12 cellular contexts compared by ENCODE assay signal in genomic region chr18:9806905-9807304, GRCh38.
"Had no signal": no experiment of that assay in that cellular context is flagged by ENCODE, and none has a peak within 500 bp of the region (broad histone marks: within the 10 kb centered on the region; RNA-seq: fewer than 3 reads in every experiment).

No MANE protein-coding gene starts in this region.

- H3K36me3 ChIP-seq: breast epithelium, ovary, tibial nerve had no signal

- H3K27me3 ChIP-seq: breast epithelium, ovary, tibial nerve had no signal

- DNase-seq: activated CD4-positive, alpha-beta T cell treated with anti-CD3 and anti-CD28 coated beads for 1 hour; activated CD4-positive, alpha-beta T cell treated with anti-CD3 and anti-CD28 coated beads, Interleukin-2, amount 50 U/mL, for 48 hours; activated naive CD4-positive, alpha-beta T cell treated with Interleukin-2 at 50 U/mL for 16 hours; aorta; erythroblast; mesendoderm; nephron progenitor cell; ovary had no signal

- H3K9me3 ChIP-seq: breast epithelium, ovary, tibial nerve had no signal

- H3K27ac ChIP-seq: ovary had no signal

- H3K4me3 ChIP-seq: breast epithelium, ovary, tibial nerve had no signal

- ATAC-seq: activated T-helper 17 cell treated with anti-CD3 and anti-CD28 coated beads, Interleukin-2, amount 50 U/mL, for 72 hours; stimulated activated effector memory CD8-positive, alpha-beta T cell treated with anti-CD3 and anti-CD28 coated beads, Interleukin-12 subunit alpha, Interleukin-12 subunit beta, amount 100 ng/mL, for 72 hours had no signal
